ENCODE assay signal across 8 cellular contexts in genomic region chr10:42783181-42783549, GRCh38. TPM values are rescaled to one million over a fixed set of nuclear protein-coding genes. Genes with fewer than 3 reads are reported as not detected.
DNase-seq lines count a peak whose midpoint lies in the region; ATAC-seq and TF ChIP-seq lines count a peak whose summit lies in the region.

No MANE protein-coding gene starts in this region.

- H2AK5ac ChIP-seq in mesenchymal stem cell (ENCODE audit: low read length, severe bottlenecking), result no peak overlapping the region

- peak; percentile 5 for ATAC-seq in HG03460 (IDR thresholded peaks at IDR 0.05; ENCODE audit: unreplicated experiment)
- ATAC-seq in GM19023 (IDR thresholded peaks at IDR 0.05; ENCODE audit: unreplicated experiment), result no peak
- no peak for ATAC-seq in GM21529 (IDR thresholded peaks at IDR 0.05; ENCODE audit: unreplicated experiment)

- H4K20me1 ChIP-seq in SK-N-SH (ENCODE audit: insufficient read depth), result no peaks in the 10 kb centered on the region

- peaks cover 6% of the 10 kb centered on the region for H3K4me1 Mint-ChIP-seq in dendritic cell treated with granulocyte-macrophage colony-stimulating factor and Interleukin-4, amounts not matched to agents 40 ng/mL and 50 ng/mL, for 4 days (ENCODE audit: low read depth)

- peak overlapping the region; percentile 86 for H3K27ac Mint-ChIP-seq in dendritic cell treated with granulocyte-macrophage colony-stimulating factor and Interleukin-4, amounts not matched to agents 40 ng/mL and 50 ng/mL, for 4 days

- intact Hi-C loops in dendritic cell treated with granulocyte-macrophage colony-stimulating factor and Interleukin-4, amounts not matched to agents 40 ng/mL and 50 ng/mL, for 4 days (cut with micrococcal nuclease), result loop anchor here (2.0 to 10.0 kb wide), 2 partner anchors 148 to 230 kb away; partner anchors contain the start of gene ZNF33B
- intact Hi-C loops in thyroid gland (cut with DNase I), result no loop called here

- peaks cover 15% of the 10 kb centered on the region for H3F3A ChIP-seq in SK-N-SH (replicated peaks; ENCODE audit: insufficient read depth)

- no peak overlapping the region for H2BK15ac ChIP-seq in mesenchymal stem cell (ENCODE audit: low read depth, poor library complexity, severe bottlenecking)

- no peaks in the 10 kb centered on the region; the same call in 1 of the 2 replicates for H3K27me3 ChIP-seq in SK-N-SH (ENCODE audit: insufficient read depth)
- H3K27me3 ChIP-seq in mesenchymal stem cell (ENCODE audit: control insufficient read depth in 1 of 2, insufficient read depth in 1 of 2, low read length in 2 of 2), result no peaks in the 10 kb centered on the region
- H3K27me3 ChIP-seq in thyroid gland, result no peaks in the 10 kb centered on the region

- H2BK5ac ChIP-seq in mesenchymal stem cell (ENCODE audit: low read depth, low read length, poor library complexity, severe bottlenecking), result peak overlapping the region; percentile 52

- H3K18ac ChIP-seq in mesenchymal stem cell (ENCODE audit: low read depth in 1 of 2, low read length in 2 of 2), result peak overlapping the region; percentile 31 to 60

- H3K9me3 Mint-ChIP-seq in dendritic cell treated with granulocyte-macrophage colony-stimulating factor and Interleukin-4, amounts not matched to agents 40 ng/mL and 50 ng/mL, for 4 days, result no peaks in the 10 kb centered on the region

- H3K9me3 ChIP-seq in SK-N-SH, result no peaks in the 10 kb centered on the region
- H3K9me3 ChIP-seq in mesenchymal stem cell (ENCODE audit: control insufficient read depth, low read length), result no peaks in the 10 kb centered on the region
- H3K9me3 ChIP-seq in thyroid gland, result no peaks in the 10 kb centered on the region

- peak overlapping the region; percentile 94 for H3K9ac ChIP-seq in SK-N-SH
- peak overlapping the region; percentile 99 for H3K9ac ChIP-seq in mesenchymal stem cell (ENCODE audit: low read length)

- DNase-seq in GM04503 (ENCODE audit: low read depth) (peak; percentile 24), SK-N-SH (no peak), mesenchymal stem cell (peak; percentile 74), thyroid gland (peak in 1 of 2 donors; percentile 13)

- POLR2A ChIA-PET in SK-N-SH (lab: Yijun Ruan, JAX), result interaction anchor here (0.7 to 1.6 kb wide), 5 partner anchors 10 to 144 kb away, joined by 3 to 11 read pairs (median 7); no protein-coding TSS in a partner anchor

- no peak for TF ChIP-seq POLR2A in thyroid gland (IDR thresholded peaks at IDR 0.05)

- no peak for TF ChIP-seq RAD21 in SK-N-SH (IDR thresholded peaks at IDR 0.05; ENCODE audit: low read length)

- H3K4me3 ChIP-seq in SK-N-SH (ENCODE audit: low read depth in 2 of 2, low read length in 1 of 2) (peak overlapping the region; percentile 84 to 93), mesenchymal stem cell (ENCODE audit: insufficient read depth in 1 of 2, low read depth in 1 of 2, low read length in 2 of 2) (peak overlapping the region; percentile 80 to 97), thyroid gland (replicated peaks in 1 of 3) (peak overlapping the region; percentile 37 to 66 (median 49))

- peaks cover 35% of the 10 kb centered on the region for H3K36me3 Mint-ChIP-seq in dendritic cell treated with granulocyte-macrophage colony-stimulating factor and Interleukin-4, amounts not matched to agents 40 ng/mL and 50 ng/mL, for 4 days (ENCODE audit: low read depth)

- peak overlapping the region in 1 of 2 experiments; percentile 64 for H3K4ac ChIP-seq in mesenchymal stem cell (ENCODE audit: low read depth in 1 of 2, low read length in 2 of 2)

- H3K36me3 ChIP-seq in SK-N-SH (replicated peaks in 1 of 2; ENCODE audit: control insufficient read depth in 1 of 2, insufficient read depth in 2 of 2, low read length in 1 of 2), result peaks cover 36 to 37% of the 10 kb centered on the region in 2 experiments
- peaks cover 16 to 38% of the 10 kb centered on the region in 2 experiments for H3K36me3 ChIP-seq in mesenchymal stem cell (ENCODE audit: control insufficient read depth in 1 of 2, insufficient read depth in 2 of 2, low read depth in 1 of 2, low read length in 2 of 2)
- H3K36me3 ChIP-seq in thyroid gland, result peaks cover 27 to 28% of the 10 kb centered on the region in 2 donors

- H4K8ac ChIP-seq in mesenchymal stem cell (ENCODE audit: low read length), result peak overlapping the region; percentile 73

- H2BK12ac ChIP-seq in mesenchymal stem cell (ENCODE audit: low read length in 2 of 2), result no peak overlapping the region

- CTCF ChIA-PET in SK-N-SH (lab: Yijun Ruan, JAX), result interaction anchor here (1.2 to 3.4 kb wide), 3 partner anchors 30 to 296 kb away, joined by 4 to 14 read pairs (median 6); no protein-coding TSS in a partner anchor

- H3K79me1 ChIP-seq in mesenchymal stem cell (replicated peaks; ENCODE audit: low read length, poor library complexity, severe bottlenecking), result peaks cover 9% of the 10 kb centered on the region

- H3K79me2 ChIP-seq in SK-N-SH (ENCODE audit: insufficient read depth), result peaks cover 29% of the 10 kb centered on the region

- no peaks in the 10 kb centered on the region for H3K9me2 ChIP-seq in SK-N-SH

- no peak for TF ChIP-seq CTCF in SK-N-SH (IDR thresholded peaks at IDR 0.05)
- no peak for TF ChIP-seq CTCF in thyroid gland (IDR thresholded peaks at IDR 0.05)

- H4K91ac ChIP-seq in mesenchymal stem cell (ENCODE audit: low read length), result no peak overlapping the region

- H2AFZ ChIP-seq in SK-N-SH (ENCODE audit: low read depth) (peak overlapping the region; percentile 92), mesenchymal stem cell (ENCODE audit: low read depth, low read length) (no peak overlapping the region)

- H3K27ac ChIP-seq in SK-N-SH (ENCODE audit: low read depth in 2 of 2, low read length in 1 of 2), result peak overlapping the region; percentile 86 to 87
- H3K27ac ChIP-seq in mesenchymal stem cell (ENCODE audit: low read length, poor library complexity, severe bottlenecking), result peak overlapping the region; percentile 94
- peak overlapping the region in 2 of 3 donors; percentile 87 to 95 for H3K27ac ChIP-seq in thyroid gland

- 0% methylated on average over 11 of the region's 11 CpGs for WGBS in SK-N-SH (ENCODE audit: low lambda C conversion rate)
- WGBS in mesenchymal stem cell, result 7% methylated on average over 11 of the region's 11 CpGs
- 2 to 10% methylated on average over 11 of the region's 11 CpGs for WGBS in thyroid gland, 2 donors

- no peak overlapping the region for H3K14ac ChIP-seq in mesenchymal stem cell (ENCODE audit: low read length in 2 of 2)

- H3K4me3 Mint-ChIP-seq in dendritic cell treated with granulocyte-macrophage colony-stimulating factor and Interleukin-4, amounts not matched to agents 40 ng/mL and 50 ng/mL, for 4 days, result peak overlapping the region; percentile 79

- peaks cover 14% of the 10 kb centered on the region for H3K27me3 Mint-ChIP-seq in dendritic cell treated with granulocyte-macrophage colony-stimulating factor and Interleukin-4, amounts not matched to agents 40 ng/mL and 50 ng/mL, for 4 days

- peaks cover 5 to 10% of the 10 kb centered on the region in 2 experiments; a peak in 3 of 4 replicates for H3K4me1 ChIP-seq in SK-N-SH (ENCODE audit: control insufficient read depth in 1 of 2, insufficient read depth in 2 of 2, low read depth in 1 of 2, low read length in 1 of 2)
- H3K4me1 ChIP-seq in mesenchymal stem cell (ENCODE audit: control insufficient read depth, insufficient read depth, low read depth, low read length), result peaks cover 4% of the 10 kb centered on the region
- H3K4me1 ChIP-seq in thyroid gland, result peaks cover 0 to 5% of the 10 kb centered on the region in 2 donors

- peak overlapping the region; percentile 97 for H3K4me2 ChIP-seq in SK-N-SH
- H3K4me2 ChIP-seq in mesenchymal stem cell (ENCODE audit: low read length, poor library complexity, severe bottlenecking), result peak overlapping the region; percentile 89

- no peak overlapping the region for H2BK120ac ChIP-seq in mesenchymal stem cell (ENCODE audit: low read depth, low read length)

- H3K23ac ChIP-seq in mesenchymal stem cell (ENCODE audit: low read length in 2 of 2), result no peak overlapping the region

- TF ChIP-seq EP300 in SK-N-SH (IDR thresholded peaks at IDR 0.05; ENCODE audit: borderline replicate concordance in 1 of 2, low read depth in 1 of 2, low read length in 1 of 2), result no peak

TF ChIP-seq in SK-N-SH, 30 proteins besides CTCF, POLR2A, EP300 and RAD21:
- TF ChIP-seq FOSL2 (IDR thresholded peaks at IDR 0.05; ENCODE audit: borderline replicate concordance, low read depth), result 0 out of 2 replicates have a peak, but pooled peaks have one; percentile 4
- TF ChIP-seq MXI1 (IDR thresholded peaks at IDR 0.05; ENCODE audit: low read depth, low read length), result no peak

RNA-seq across cellular contexts. Expression of gene BMS1, which starts 0.6 kb away (rescaled TPM):
- 4.9 and 5.3 TPM in 2 replicates for polyA plus RNA-seq in SK-N-SH (2012; rRNA removed)
- 7.4 and 8.9 TPM in 2 replicates for polyA plus RNA-seq in SK-N-SH (2012; cell fraction: cytosol; rRNA removed)
- 5.0 and 8.0 TPM in 2 replicates for polyA plus RNA-seq in SK-N-SH (2012; cell fraction: nucleus; rRNA removed)
- polyA plus RNA-seq in mesenchymal stem cell (2013, experiment 1 of 2), result 11.9 TPM
- 11.9 TPM for polyA plus RNA-seq in mesenchymal stem cell (2013, experiment 2 of 2)
- 10 to 100 TPM; 12.6 to 19.1 (median 15.8) TPM for total RNA-seq in thyroid gland
